Comparison of ENCODE assay signal across 25 cellular contexts in genomic region chr5:77952811-77953210, GRCh38.
DNase-seq lines count a peak whose midpoint lies in the region; ATAC-seq and TF ChIP-seq lines count a peak whose summit lies in the region.
"Had no signal": no experiment of that assay in that cellular context is flagged by ENCODE, and none has a peak within 500 bp of the region (broad histone marks: within the 10 kb centered on the region; RNA-seq: fewer than 3 reads in every experiment).

No MANE protein-coding gene starts in this region.

- peaks cover 1% of the 10 kb centered on the region for H3K4me1 Mint-ChIP-seq in mesothelial cell of epicardium
- no peaks in the 10 kb centered on the region for H3K4me1 Mint-ChIP-seq in natural killer cell
- H3K4me1 Mint-ChIP-seq: activated CD8-positive, alpha-beta memory T cell treated with anti-CD3 and anti-CD28 coated beads, Interleukin-2, amount 10 ng/mL, durations not matched to agents 7 days and 5 days had no signal

- no peak for ATAC-seq in HG02588 (IDR thresholded peaks at IDR 0.05; ENCODE audit: unreplicated experiment)
- ATAC-seq in natural killer cell = no peak
- ATAC-seq: activated CD8-positive, alpha-beta memory T cell treated with anti-CD3 and anti-CD28 coated beads, Interleukin-2, amount 10 ng/mL, durations not matched to agents 7 days and 5 days; CD8-positive, alpha-beta T cell had no signal

- peaks cover 1% of the 10 kb centered on the region for H3K36me3 Mint-ChIP-seq in mesothelial cell of epicardium
- no peaks in the 10 kb centered on the region for H3K36me3 Mint-ChIP-seq in natural killer cell
- H3K36me3 Mint-ChIP-seq: activated CD8-positive, alpha-beta memory T cell treated with anti-CD3 and anti-CD28 coated beads, Interleukin-2, amount 10 ng/mL, durations not matched to agents 7 days and 5 days; brain; CD8-positive, alpha-beta T cell had no signal

- H3K27ac Mint-ChIP-seq in mesothelial cell of epicardium (no peak overlapping the region), natural killer cell (no peak overlapping the region)
- H3K27ac Mint-ChIP-seq: activated B cell treated with CpG ODN at 0.5 μM for 24 hours; activated CD8-positive, alpha-beta memory T cell treated with anti-CD3 and anti-CD28 coated beads, Interleukin-2, amount 10 ng/mL, durations not matched to agents 7 days and 5 days; brain; CD8-positive, alpha-beta T cell; progenitor cell of endocrine pancreas had no signal

- no peak overlapping the region for H3K4me3 ChIP-seq in AG10803 (ENCODE audit: low read length)
- H3K4me3 ChIP-seq: uterus had no signal

- intact Hi-C loops in natural killer cell (cut with micrococcal nuclease) = no loop called here

- H3K4me3 Mint-ChIP-seq in mesothelial cell of epicardium (no peak overlapping the region), natural killer cell (no peak overlapping the region)
- H3K4me3 Mint-ChIP-seq: activated B cell treated with CpG ODN at 0.5 μM for 24 hours; activated CD8-positive, alpha-beta memory T cell treated with anti-CD3 and anti-CD28 coated beads, Interleukin-2, amount 10 ng/mL, durations not matched to agents 7 days and 5 days; brain; CD8-positive, alpha-beta T cell had no signal

- H3K9me3 Mint-ChIP-seq in mesothelial cell of epicardium (peaks cover 14% of the 10 kb centered on the region), natural killer cell (no peaks in the 10 kb centered on the region)
- H3K9me3 Mint-ChIP-seq: activated B cell treated with CpG ODN at 0.5 μM for 24 hours; CD8-positive, alpha-beta T cell had no signal

- DNase-seq in AG10803 (ENCODE audit: low read depth) (peak; percentile 17), HT1080 (ENCODE audit: low read depth) (peak; percentile 79), astrocyte of the hippocampus (ENCODE audit: low read depth, low spot score) (peak; percentile 18), iris pigment epithelial cell (ENCODE audit: low read depth) (peak; percentile 45), mesothelial cell of epicardium (ENCODE audit: low spot score in 2 of 2, unreplicated experiment in 2 of 2) (no peak), natural killer cell (no peak), ureter (ENCODE audit: low spot score) (no peak)
- DNase-seq: activated B cell treated with CpG ODN at 0.5 μM for 24 hours; activated CD4-positive, alpha-beta T cell treated with anti-CD3 and anti-CD28 coated beads, Interleukin-2, amount 50 U/mL, for 1 hour; activated CD8-positive, alpha-beta memory T cell treated with anti-CD3 and anti-CD28 coated beads, Interleukin-2, amount 10 ng/mL, durations not matched to agents 7 days and 5 days; activated naive CD4-positive, alpha-beta T cell; activated T-cell treated with anti-CD3 and anti-CD28 coated beads, Interleukin-2, amount 50 U/mL, for 48 hours; CD8-positive, alpha-beta T cell; DMS 273 treated with DMSO at 0.1 percent for 48 hours; effector CD4-positive, alpha-beta T cell; foreskin fibroblast; NCI-H1694; NCI-H2171; NCI-H524; stimulated activated CD4-positive, alpha-beta T cell treated with anti-CD3 and anti-CD28 coated beads, Interleukin-15, amount 100 ng/mL, for 24 hours; stimulated activated naive CD4-positive, alpha-beta T cell; uterus had no signal

- peaks cover 81% of the 10 kb centered on the region for H3K27me3 Mint-ChIP-seq in mesothelial cell of epicardium (ENCODE audit: low read depth)
- peaks cover 24 to 45% of the 10 kb centered on the region in 2 donors for H3K27me3 Mint-ChIP-seq in natural killer cell (ENCODE audit: low read depth in 2 of 2)

- TF ChIP-seq CTCF in AG10803 (conservative IDR thresholded peaks at IDR 0.05; ENCODE audit: low read length) (no peak), mesothelial cell of epicardium (IDR thresholded peaks at IDR 0.05; ENCODE audit: unreplicated experiment) (no peak), natural killer cell (IDR thresholded peaks at IDR 0.05) (no peak)

Comparison
In these comparisons a context has a peak if more than half of its experiments do, and no peak if none do; other contexts are left out.
1. DNase-seq: peak in AG10803 (single experiment), HT1080 (single experiment), astrocyte of the hippocampus (single experiment) and iris pigment epithelial cell (single experiment); none in mesothelial cell of epicardium (0 of 2), natural killer cell (single experiment) and ureter (single experiment).